ENCODE assay signal across 1 cellular context in the genomic region with DNA sequence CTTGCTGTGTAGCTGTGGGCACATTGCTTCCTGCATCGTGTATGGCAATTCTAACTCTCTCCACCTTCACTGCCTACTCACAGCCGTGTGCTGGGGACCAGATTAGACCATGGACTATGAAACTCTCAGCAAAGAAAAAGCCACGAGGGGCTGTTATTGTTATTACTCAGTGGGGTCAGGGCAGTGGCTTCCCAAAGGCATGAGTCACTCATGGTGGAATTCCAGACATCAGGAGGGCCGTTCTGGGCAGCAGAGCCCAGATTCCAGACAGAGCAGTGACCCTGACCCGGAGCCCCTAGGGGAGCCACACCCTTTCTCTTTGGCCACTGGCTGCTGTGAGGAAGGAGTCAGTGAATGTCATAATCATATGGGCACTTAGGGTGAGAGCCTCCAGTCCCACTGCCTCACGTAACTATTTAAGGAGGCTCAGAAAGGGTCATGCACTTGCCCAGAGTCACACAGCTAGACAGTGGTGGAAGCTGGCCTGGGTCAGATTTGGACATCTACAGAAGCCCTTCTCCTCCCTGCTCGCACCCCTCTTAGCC.
A peak's percentile ranks its signal among the peaks of the same experiment; 100 is the strongest.
TF ChIP-seq lines count a peak whose summit lies in the region.

No MANE protein-coding gene starts in this region.

TF ChIP-seq in HepG2, 621 proteins besides CTCF, POLR2A, EP300 and RAD21 (continued from another document):
- TF ChIP-seq, protein P1, sequence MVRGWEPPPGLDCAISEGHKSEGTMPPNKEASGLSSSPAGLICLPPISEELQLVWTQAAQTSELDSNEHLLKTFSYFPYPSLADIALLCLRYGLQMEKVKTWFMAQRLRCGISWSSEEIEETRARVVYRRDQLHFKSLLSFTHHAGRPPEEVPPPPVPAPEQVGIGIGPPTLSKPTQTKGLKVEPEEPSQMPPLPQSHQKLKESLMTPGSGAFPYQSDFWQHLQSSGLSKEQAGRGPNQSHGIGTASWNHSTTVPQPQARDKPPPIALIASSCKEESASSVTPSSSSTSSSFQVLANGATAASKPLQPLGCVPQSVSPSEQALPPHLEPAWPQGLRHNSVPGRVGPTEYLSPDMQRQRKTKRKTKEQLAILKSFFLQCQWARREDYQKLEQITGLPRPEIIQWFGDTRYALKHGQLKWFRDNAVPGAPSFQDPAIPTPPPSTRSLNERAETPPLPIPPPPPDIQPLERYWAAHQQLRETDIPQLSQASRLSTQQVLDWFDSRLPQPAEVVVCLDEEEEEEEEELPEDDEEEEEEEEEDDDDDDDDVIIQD (CRISPR knock-in tag; IDR thresholded peaks at IDR 0.05; ENCODE audit: low read depth), result peak; percentile 79
- TF ChIP-seq FOXO1 (CRISPR knock-in tag; IDR thresholded peaks at IDR 0.05), result peak; percentile 77
- TF ChIP-seq KDM6A (CRISPR knock-in tag; IDR thresholded peaks at IDR 0.05; ENCODE audit: low read depth), result peak; percentile 49; the same call in 1 of the 2 replicates
- TF ChIP-seq ZNF24 (IDR thresholded peaks at IDR 0.05), result 0 out of 2 replicates have a peak, but pooled peaks have one; percentile 14
- TF ChIP-seq YEATS2 (CRISPR knock-in tag; IDR thresholded peaks at IDR 0.05; ENCODE audit: borderline replicate concordance), result peak; percentile 73; the same call in 1 of the 2 replicates
- TF ChIP-seq MAZ (IDR thresholded peaks at IDR 0.05; ENCODE audit: borderline replicate concordance, low read depth, low read length), result no peak
- no peak for TF ChIP-seq MAZ (CRISPR knock-in tag; IDR thresholded peaks at IDR 0.05; ENCODE audit: low read depth)
- TF ChIP-seq ELF3 (CRISPR knock-in tag; IDR thresholded peaks at IDR 0.05), result peak; percentile 74
- 0 out of 2 replicates have a peak, but pooled peaks have one; percentile 56 for TF ChIP-seq KLF12 (CRISPR knock-in tag; IDR thresholded peaks at IDR 0.05; ENCODE audit: borderline replicate concordance)
- peak; percentile 62; the same call in 1 of the 2 replicates for TF ChIP-seq ZNF788 (CRISPR knock-in tag; IDR thresholded peaks at IDR 0.05; ENCODE audit: borderline replicate concordance)
- 0 out of 2 replicates have a peak, but pooled peaks have one; percentile 49 for TF ChIP-seq NFKB2 (CRISPR knock-in tag; IDR thresholded peaks at IDR 0.05; ENCODE audit: borderline replicate concordance)
- TF ChIP-seq CEBPG (CRISPR knock-in tag; IDR thresholded peaks at IDR 0.05), result peak; percentile 34; the same call in 1 of the 2 replicates
- TF ChIP-seq MIER2 (CRISPR knock-in tag; IDR thresholded peaks at IDR 0.05), result peak; percentile 44; the same call in 1 of the 2 replicates
- TF ChIP-seq, protein P2, sequence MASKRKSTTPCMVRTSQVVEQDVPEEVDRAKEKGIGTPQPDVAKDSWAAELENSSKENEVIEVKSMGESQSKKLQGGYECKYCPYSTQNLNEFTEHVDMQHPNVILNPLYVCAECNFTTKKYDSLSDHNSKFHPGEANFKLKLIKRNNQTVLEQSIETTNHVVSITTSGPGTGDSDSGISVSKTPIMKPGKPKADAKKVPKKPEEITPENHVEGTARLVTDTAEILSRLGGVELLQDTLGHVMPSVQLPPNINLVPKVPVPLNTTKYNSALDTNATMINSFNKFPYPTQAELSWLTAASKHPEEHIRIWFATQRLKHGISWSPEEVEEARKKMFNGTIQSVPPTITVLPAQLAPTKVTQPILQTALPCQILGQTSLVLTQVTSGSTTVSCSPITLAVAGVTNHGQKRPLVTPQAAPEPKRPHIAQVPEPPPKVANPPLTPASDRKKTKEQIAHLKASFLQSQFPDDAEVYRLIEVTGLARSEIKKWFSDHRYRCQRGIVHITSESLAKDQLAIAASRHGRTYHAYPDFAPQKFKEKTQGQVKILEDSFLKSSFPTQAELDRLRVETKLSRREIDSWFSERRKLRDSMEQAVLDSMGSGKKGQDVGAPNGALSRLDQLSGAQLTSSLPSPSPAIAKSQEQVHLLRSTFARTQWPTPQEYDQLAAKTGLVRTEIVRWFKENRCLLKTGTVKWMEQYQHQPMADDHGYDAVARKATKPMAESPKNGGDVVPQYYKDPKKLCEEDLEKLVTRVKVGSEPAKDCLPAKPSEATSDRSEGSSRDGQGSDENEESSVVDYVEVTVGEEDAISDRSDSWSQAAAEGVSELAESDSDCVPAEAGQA (IDR thresholded peaks at IDR 0.05; ENCODE audit: low read depth), result 0 out of 2 replicates have a peak, but pooled peaks have one; percentile 38
- TF ChIP-seq, protein P2 (CRISPR knock-in tag; IDR thresholded peaks at IDR 0.05; ENCODE audit: borderline replicate concordance), result no peak
- 0 out of 2 replicates have a peak, but pooled peaks have one; percentile 44 for TF ChIP-seq CREB1 (IDR thresholded peaks at IDR 0.05)
- TF ChIP-seq CREB1 (CRISPR knock-in tag; IDR thresholded peaks at IDR 0.05), result peak; percentile 60
- peak; percentile 55 for TF ChIP-seq BCL6 (CRISPR knock-in tag; IDR thresholded peaks at IDR 0.05)
- peak; percentile 76; the same call in 1 of the 2 replicates for TF ChIP-seq PHF21A (CRISPR knock-in tag; IDR thresholded peaks at IDR 0.05)
- TF ChIP-seq, protein P3, sequence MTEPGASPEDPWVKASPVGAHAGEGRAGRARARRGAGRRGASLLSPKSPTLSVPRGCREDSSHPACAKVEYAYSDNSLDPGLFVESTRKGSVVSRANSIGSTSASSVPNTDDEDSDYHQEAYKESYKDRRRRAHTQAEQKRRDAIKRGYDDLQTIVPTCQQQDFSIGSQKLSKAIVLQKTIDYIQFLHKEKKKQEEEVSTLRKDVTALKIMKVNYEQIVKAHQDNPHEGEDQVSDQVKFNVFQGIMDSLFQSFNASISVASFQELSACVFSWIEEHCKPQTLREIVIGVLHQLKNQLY (CRISPR knock-in tag; IDR thresholded peaks at IDR 0.05), result 0 out of 2 replicates have a peak, but pooled peaks have one; percentile 36
- no peak for TF ChIP-seq MYNN (CRISPR knock-in tag; IDR thresholded peaks at IDR 0.05; ENCODE audit: low read depth)
- 0 out of 2 replicates have a peak, but pooled peaks have one; percentile 32 for TF ChIP-seq MEIS2 (CRISPR knock-in tag; IDR thresholded peaks at IDR 0.05)
- no peak for TF ChIP-seq HHEX (CRISPR knock-in tag; IDR thresholded peaks at IDR 0.05)
- TF ChIP-seq, protein P4, sequence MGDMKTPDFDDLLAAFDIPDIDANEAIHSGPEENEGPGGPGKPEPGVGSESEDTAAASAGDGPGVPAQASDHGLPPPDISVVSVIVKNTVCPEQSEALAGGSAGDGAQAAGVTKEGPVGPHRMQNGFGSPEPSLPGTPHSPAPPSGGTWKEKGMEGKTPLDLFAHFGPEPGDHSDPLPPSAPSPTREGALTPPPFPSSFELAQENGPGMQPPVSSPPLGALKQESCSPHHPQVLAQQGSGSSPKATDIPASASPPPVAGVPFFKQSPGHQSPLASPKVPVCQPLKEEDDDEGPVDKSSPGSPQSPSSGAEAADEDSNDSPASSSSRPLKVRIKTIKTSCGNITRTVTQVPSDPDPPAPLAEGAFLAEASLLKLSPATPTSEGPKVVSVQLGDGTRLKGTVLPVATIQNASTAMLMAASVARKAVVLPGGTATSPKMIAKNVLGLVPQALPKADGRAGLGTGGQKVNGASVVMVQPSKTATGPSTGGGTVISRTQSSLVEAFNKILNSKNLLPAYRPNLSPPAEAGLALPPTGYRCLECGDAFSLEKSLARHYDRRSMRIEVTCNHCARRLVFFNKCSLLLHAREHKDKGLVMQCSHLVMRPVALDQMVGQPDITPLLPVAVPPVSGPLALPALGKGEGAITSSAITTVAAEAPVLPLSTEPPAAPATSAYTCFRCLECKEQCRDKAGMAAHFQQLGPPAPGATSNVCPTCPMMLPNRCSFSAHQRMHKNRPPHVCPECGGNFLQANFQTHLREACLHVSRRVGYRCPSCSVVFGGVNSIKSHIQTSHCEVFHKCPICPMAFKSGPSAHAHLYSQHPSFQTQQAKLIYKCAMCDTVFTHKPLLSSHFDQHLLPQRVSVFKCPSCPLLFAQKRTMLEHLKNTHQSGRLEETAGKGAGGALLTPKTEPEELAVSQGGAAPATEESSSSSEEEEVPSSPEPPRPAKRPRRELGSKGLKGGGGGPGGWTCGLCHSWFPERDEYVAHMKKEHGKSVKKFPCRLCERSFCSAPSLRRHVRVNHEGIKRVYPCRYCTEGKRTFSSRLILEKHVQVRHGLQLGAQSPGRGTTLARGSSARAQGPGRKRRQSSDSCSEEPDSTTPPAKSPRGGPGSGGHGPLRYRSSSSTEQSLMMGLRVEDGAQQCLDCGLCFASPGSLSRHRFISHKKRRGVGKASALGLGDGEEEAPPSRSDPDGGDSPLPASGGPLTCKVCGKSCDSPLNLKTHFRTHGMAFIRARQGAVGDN (CRISPR knock-in tag; IDR thresholded peaks at IDR 0.05), result peak; percentile 41
- TF ChIP-seq ZNF274 (CRISPR knock-in tag; IDR thresholded peaks at IDR 0.05), result no peak
- TF ChIP-seq NFKBIZ (CRISPR knock-in tag; IDR thresholded peaks at IDR 0.05), result 0 out of 2 replicates have a peak, but pooled peaks have one; percentile 40
- TF ChIP-seq, protein P5, sequence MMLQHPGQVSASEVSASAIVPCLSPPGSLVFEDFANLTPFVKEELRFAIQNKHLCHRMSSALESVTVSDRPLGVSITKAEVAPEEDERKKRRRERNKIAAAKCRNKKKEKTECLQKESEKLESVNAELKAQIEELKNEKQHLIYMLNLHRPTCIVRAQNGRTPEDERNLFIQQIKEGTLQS (CRISPR knock-in tag; IDR thresholded peaks at IDR 0.05), result peak; percentile 92
- 0 out of 2 replicates have a peak, but pooled peaks have one; percentile 39 for TF ChIP-seq ZNF607 (CRISPR knock-in tag; IDR thresholded peaks at IDR 0.05; ENCODE audit: borderline replicate concordance)
- peak; percentile 99 for TF ChIP-seq ZNF552 (CRISPR knock-in tag; IDR thresholded peaks at IDR 0.05; ENCODE audit: borderline replicate concordance)
- TF ChIP-seq, protein P6, sequence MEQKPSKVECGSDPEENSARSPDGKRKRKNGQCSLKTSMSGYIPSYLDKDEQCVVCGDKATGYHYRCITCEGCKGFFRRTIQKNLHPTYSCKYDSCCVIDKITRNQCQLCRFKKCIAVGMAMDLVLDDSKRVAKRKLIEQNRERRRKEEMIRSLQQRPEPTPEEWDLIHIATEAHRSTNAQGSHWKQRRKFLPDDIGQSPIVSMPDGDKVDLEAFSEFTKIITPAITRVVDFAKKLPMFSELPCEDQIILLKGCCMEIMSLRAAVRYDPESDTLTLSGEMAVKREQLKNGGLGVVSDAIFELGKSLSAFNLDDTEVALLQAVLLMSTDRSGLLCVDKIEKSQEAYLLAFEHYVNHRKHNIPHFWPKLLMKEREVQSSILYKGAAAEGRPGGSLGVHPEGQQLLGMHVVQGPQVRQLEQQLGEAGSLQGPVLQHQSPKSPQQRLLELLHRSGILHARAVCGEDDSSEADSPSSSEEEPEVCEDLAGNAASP (CRISPR knock-in tag; IDR thresholded peaks at IDR 0.05; ENCODE audit: borderline replicate concordance), result peak; percentile 81; the same call in 1 of the 2 replicates
- peak; percentile 89 for TF ChIP-seq SAP130 (CRISPR knock-in tag; IDR thresholded peaks at IDR 0.05; ENCODE audit: low read depth)
TF ChIP-seq in HepG2: peak in this region for 139.
